Comparison of ENCODE assay signal across 1 cellular context in the genomic region with DNA sequence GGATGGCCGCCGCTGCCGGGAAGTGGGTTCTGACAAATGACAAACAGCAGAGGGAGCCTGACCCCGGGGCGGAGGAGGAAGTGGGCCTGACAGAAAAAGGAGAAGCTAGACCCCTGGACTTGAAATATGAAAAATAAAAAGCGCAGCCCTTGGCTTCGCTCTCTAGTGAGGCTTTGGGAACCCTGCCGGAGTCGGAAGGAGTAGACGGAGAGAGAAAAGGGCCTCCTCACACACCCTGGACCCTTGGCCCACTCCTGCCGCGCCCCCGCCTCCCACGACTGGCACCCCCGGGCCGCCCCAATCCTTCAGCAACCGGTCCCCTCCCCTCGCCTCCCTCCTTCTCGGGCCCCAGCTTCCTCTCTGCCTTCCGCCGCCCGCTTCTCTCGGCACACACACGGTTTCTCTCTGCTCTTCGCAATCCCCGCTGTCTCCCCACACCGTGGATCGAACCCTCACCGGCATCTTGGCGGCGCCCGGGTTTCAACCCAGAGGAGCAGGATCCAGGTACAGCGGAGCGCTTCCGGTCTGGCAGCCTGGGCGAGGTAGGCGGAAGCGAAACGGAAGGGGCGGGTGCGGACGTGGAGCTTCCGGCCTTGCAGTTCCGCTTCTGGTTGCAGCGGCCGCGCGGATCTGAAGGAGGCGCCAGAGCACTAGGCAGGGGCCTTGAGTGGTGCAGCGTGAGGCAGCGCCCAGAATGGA.
TF ChIP-seq lines count a peak whose summit lies in the region.

ARPC3 (minus strand) TSS at position 539 of the 699 bp plus-strand sequence; CDS start at position 462, 77 bp downstream.

TF ChIP-seq in HEK293, 187 proteins besides CTCF, POLR2A, EP300 and RAD21 (continued from another document and continues in another):
- TF ChIP-seq ZNF280C (tag by site-specific recombination; IDR thresholded peaks at IDR 0.05), result no peak
- no peak for TF ChIP-seq REPIN1 (tag by site-specific recombination; IDR thresholded peaks at IDR 0.05; ENCODE audit: low read depth)
- no peak for TF ChIP-seq ZNF423 (tag by site-specific recombination; IDR thresholded peaks at IDR 0.05)
- no peak for TF ChIP-seq PRDM2 (tag by site-specific recombination; IDR thresholded peaks at IDR 0.05; ENCODE audit: borderline replicate concordance)
- no peak for TF ChIP-seq ZNF266 (tag by site-specific recombination; IDR thresholded peaks at IDR 0.05; ENCODE audit: low read depth)
- no peak; the same call in 1 of the 2 replicates for TF ChIP-seq ZNF391 (tag by site-specific recombination; IDR thresholded peaks at IDR 0.05; ENCODE audit: borderline replicate concordance, low read depth)
- peak; percentile 90 for TF ChIP-seq SP3 (tag by site-specific recombination; IDR thresholded peaks at IDR 0.05)
- no peak for TF ChIP-seq ATF2 (tag by site-specific recombination; IDR thresholded peaks at IDR 0.05; ENCODE audit: low read depth)
- peak; percentile 18; the same call in 1 of the 2 replicates for TF ChIP-seq ZNF341 (tag by site-specific recombination; IDR thresholded peaks at IDR 0.05; ENCODE audit: low read depth)
- peak; percentile 59; the same call in 1 of the 2 replicates for TF ChIP-seq ZNF501 (tag by site-specific recombination; IDR thresholded peaks at IDR 0.05)
- TF ChIP-seq INSM2 (tag by site-specific recombination; IDR thresholded peaks at IDR 0.05), result no peak
- peak; percentile 90 for TF ChIP-seq PRDM10 (tag by site-specific recombination; IDR thresholded peaks at IDR 0.05)
- 0 out of 2 replicates have a peak, but pooled peaks have one; percentile 34 for TF ChIP-seq ZBTB44 (tag by site-specific recombination; IDR thresholded peaks at IDR 0.05)
- no peak for TF ChIP-seq HOXA7 (CRISPR knock-in tag; IDR thresholded peaks at IDR 0.05; ENCODE audit: borderline replicate concordance)
- peak; percentile 49; the same call in 1 of the 2 replicates for TF ChIP-seq ZNF692 (tag by site-specific recombination; IDR thresholded peaks at IDR 0.05)
- no peak for TF ChIP-seq PRDM6 (tag by site-specific recombination; IDR thresholded peaks at IDR 0.05)
- no peak for TF ChIP-seq ZBTB49 (tag by site-specific recombination; IDR thresholded peaks at IDR 0.05; ENCODE audit: low read depth)
- no peak for TF ChIP-seq ZNF777 (tag by site-specific recombination; IDR thresholded peaks at IDR 0.05; ENCODE audit: borderline replicate concordance)
- TF ChIP-seq ZNF248 (tag by site-specific recombination; IDR thresholded peaks at IDR 0.05), result no peak
